In the genomic region with DNA sequence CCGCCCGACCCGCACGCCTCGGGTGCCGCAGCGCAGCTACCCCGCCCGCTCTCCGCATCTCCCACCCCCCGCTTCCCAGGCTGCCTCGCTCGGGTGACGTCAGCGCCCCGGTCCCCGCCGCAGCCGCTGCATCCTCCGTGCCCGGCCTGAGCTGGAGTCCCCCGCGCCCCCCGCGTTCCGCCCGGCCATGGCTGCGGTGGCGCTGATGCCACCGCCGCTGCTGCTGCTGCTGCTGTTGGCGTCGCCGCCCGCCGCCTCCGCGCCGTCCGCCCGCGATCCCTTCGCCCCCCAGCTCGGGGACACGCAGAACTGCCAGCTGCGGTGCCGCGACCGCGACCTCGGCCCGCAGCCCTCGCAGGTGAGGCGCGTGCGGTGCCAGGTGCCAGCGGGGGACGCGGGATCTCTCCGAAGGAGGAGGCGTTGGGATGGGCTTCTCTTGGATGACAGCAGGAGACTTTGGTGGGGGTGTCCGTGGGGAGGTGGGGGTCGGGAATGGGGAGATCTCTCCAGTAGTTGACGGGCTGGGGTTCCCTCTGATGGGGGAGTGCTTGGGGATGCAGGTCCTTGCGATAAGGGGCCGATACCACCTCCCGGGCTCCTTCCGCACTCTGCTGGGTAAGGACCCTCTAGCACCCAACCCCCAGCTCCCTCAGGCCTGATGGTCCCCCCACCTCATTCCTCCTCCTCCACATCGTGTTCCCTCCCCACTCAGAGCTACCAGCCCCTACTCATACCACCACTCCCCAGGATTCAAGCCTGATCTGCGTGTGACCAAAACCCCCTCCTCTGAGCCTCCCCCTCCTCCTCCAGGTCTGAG, we compare ENCODE assay signal across 8 cellular contexts. TPM values are rescaled to one million over a fixed set of nuclear protein-coding genes. Genes with fewer than 3 reads are reported as not detected.
DNase-seq lines count a peak whose midpoint lies in the region; ATAC-seq and TF ChIP-seq lines count a peak whose summit lies in the region.

TSS of gene TMEM59L (plus strand) at position 99 of the 817 bp plus-strand sequence. CDS start at position 188, 89 bp downstream.

- H4K20me1 ChIP-seq in PC-9 (ENCODE audit: insufficient read depth) = no peaks in the 10 kb centered on the region

- no peak for ATAC-seq in HG02970 (IDR thresholded peaks at IDR 0.05; ENCODE audit: low FRiP score, unreplicated experiment)

- H3K79me2 ChIP-seq in PC-9 (ENCODE audit: low read depth) = no peaks in the 10 kb centered on the region

- POLR2A ChIA-PET in CD8-positive, alpha-beta memory T cell (lab: Charles Lee) = interaction anchor here (0.6 to 1.2 kb wide), 3 partner anchors 20 to 211 kb away, joined by 3 to 4 read pairs (median 4); partner anchors contain the start of gene REX1BD
- POLR2A ChIA-PET in PC-9 (lab: Charles Lee; ENCODE audit: unreplicated experiment) = no interaction called here

- H3K27ac Mint-ChIP-seq in CD8-positive, alpha-beta memory T cell = peak within 1 kb of the TSS in 3 of 8 donors; percentile 50 to 70 (median 66)

- intact Hi-C loops in PC-9 (cut with micrococcal nuclease; ENCODE audit: unreplicated experiment) (no loop called here), uterus (cut with DNase I; ENCODE audit: low total_unique reads) (no loop called here)

- peak within 1 kb of the TSS; percentile 50 for H3K4me3 ChIP-seq in CD8-positive, alpha-beta memory T cell (ENCODE audit: low read length)
- H3K4me3 ChIP-seq in kidney epithelial cell (ENCODE audit: low read depth, low read length) (peak within 1 kb of the TSS; percentile 32), stomach smooth muscle (ENCODE audit: low read length in 2 of 2) (peak within 1 kb of the TSS; percentile 56 to 69), PC-9 (no peak within 1 kb of the TSS), uterus (peak within 1 kb of the TSS in 1 of 2 donors; percentile 28)

- H3K36me3 Mint-ChIP-seq in CD8-positive, alpha-beta memory T cell = peaks cover 0 to 3% (median 1%) of the 10 kb centered on the region in 3 donors

- no peak within 1 kb of the TSS for H3K9ac ChIP-seq in stomach smooth muscle (ENCODE audit: low read length in 2 of 2)

- H3F3A ChIP-seq in PC-9 (ENCODE audit: insufficient read depth, low read depth) = peaks cover 27% of the 10 kb centered on the region; the same call in 1 of the 2 replicates

- peaks cover 17 to 36% (median 20%) of the 10 kb centered on the region in 3 donors for H3K4me1 Mint-ChIP-seq in CD8-positive, alpha-beta memory T cell

- peaks cover 72 to 79% of the 10 kb centered on the region in 2 donors for H3K27me3 Mint-ChIP-seq in CD8-positive, alpha-beta memory T cell

- no peaks in the 10 kb centered on the region for H3K36me3 ChIP-seq in CD8-positive, alpha-beta memory T cell (ENCODE audit: insufficient read depth, low read length)
- H3K36me3 ChIP-seq in kidney epithelial cell (ENCODE audit: control insufficient read depth, insufficient read depth, low read length) (no peaks in the 10 kb centered on the region), stomach smooth muscle (ENCODE audit: control insufficient read depth in 2 of 2, insufficient read depth in 2 of 2, low read length in 2 of 2) (no peaks in the 10 kb centered on the region), PC-9 (ENCODE audit: low read depth) (no peaks in the 10 kb centered on the region), uterus (no peaks in the 10 kb centered on the region)

- H3K9me3 Mint-ChIP-seq in CD8-positive, alpha-beta memory T cell = no peaks in the 10 kb centered on the region

- DNase-seq in CD8-positive, alpha-beta memory T cell = peak; percentile 27 to 71 (median 47)
- peak; percentile 63 for DNase-seq in NCI-H69 (lab: John Stamatoyannopoulos, UW)
- DNase-seq in astrocyte of the hippocampus (ENCODE audit: low read depth, low spot score) = peak; percentile 60
- no peak for DNase-seq in kidney epithelial cell (ENCODE audit: low read depth)
- no peak for DNase-seq in PC-9
- no peak for DNase-seq in uterus

- CTCF ChIA-PET in CD8-positive, alpha-beta memory T cell (lab: Charles Lee) = interaction anchor here (0.6 kb wide), 1 partner anchor 151 kb away, joined by 3 read pairs; no protein-coding TSS in a partner anchor
- CTCF ChIA-PET in PC-9 (lab: Charles Lee) = interaction anchor here (0.5 kb wide), 1 partner anchor 263 kb away, joined by 3 read pairs; no protein-coding TSS in a partner anchor

- TF ChIP-seq CTCF in kidney epithelial cell (IDR thresholded peaks at IDR 0.05; ENCODE audit: insufficient read depth, low read length, poor library complexity, severe bottlenecking) = no peak
- TF ChIP-seq CTCF in PC-9 (conservative IDR thresholded peaks at IDR 0.05) = no peak
- TF ChIP-seq CTCF in uterus (IDR thresholded peaks at IDR 0.05) = no peak

- TF ChIP-seq POLR2A in uterus (IDR thresholded peaks at IDR 0.05) = no peak

- H3K4me1 ChIP-seq in CD8-positive, alpha-beta memory T cell (ENCODE audit: insufficient read depth, low read length) = peaks cover 20% of the 10 kb centered on the region
- H3K4me1 ChIP-seq in stomach smooth muscle (ENCODE audit: control insufficient read depth, insufficient read depth, low read length) (peaks cover 21% of the 10 kb centered on the region), PC-9 (replicated peaks; ENCODE audit: insufficient read depth) (peaks cover 19% of the 10 kb centered on the region), uterus (peaks cover 0 to 12% of the 10 kb centered on the region in 2 donors)

- no peaks in the 10 kb centered on the region for H3K9me2 ChIP-seq in PC-9 (ENCODE audit: insufficient read depth)

- no peak within 1 kb of the TSS for H3K4me2 ChIP-seq in PC-9

- peaks cover 72% of the 10 kb centered on the region for H3K27me3 ChIP-seq in CD8-positive, alpha-beta memory T cell (ENCODE audit: insufficient read depth, low read length, poor library complexity, severe bottlenecking)
- H3K27me3 ChIP-seq in kidney epithelial cell (ENCODE audit: control insufficient read depth, insufficient read depth, low read length) (peaks cover 71% of the 10 kb centered on the region), stomach smooth muscle (ENCODE audit: control insufficient read depth in 1 of 2, insufficient read depth in 2 of 2, low read length in 2 of 2) (peaks cover 65 to 77% of the 10 kb centered on the region in 2 donors), PC-9 (ENCODE audit: insufficient read depth, low read depth) (peaks cover 83% of the 10 kb centered on the region), uterus (peaks cover 24 to 40% of the 10 kb centered on the region in 2 donors)

- no peak within 1 kb of the TSS for H2AFZ ChIP-seq in PC-9

- H3K9me3 ChIP-seq in CD8-positive, alpha-beta memory T cell (ENCODE audit: low read length) = no peaks in the 10 kb centered on the region
- H3K9me3 ChIP-seq in stomach smooth muscle (ENCODE audit: control insufficient read depth in 2 of 2, low read length in 2 of 2) (no peaks in the 10 kb centered on the region), PC-9 (ENCODE audit: insufficient read depth, low read depth) (no peaks in the 10 kb centered on the region), uterus (no peaks in the 10 kb centered on the region)

- peak within 1 kb of the TSS; percentile 54 to 87 (median 80) for H3K4me3 Mint-ChIP-seq in CD8-positive, alpha-beta memory T cell

- BruUV-seq in PC-9 (replicated peaks; lab: Mats Ljungman, UMichigan) = no TSS peak

- no peak within 1 kb of the TSS for H3K27ac ChIP-seq in CD8-positive, alpha-beta memory T cell (ENCODE audit: low read depth, low read length)
- no peak within 1 kb of the TSS for H3K27ac ChIP-seq in stomach smooth muscle (ENCODE audit: low read length)
- H3K27ac ChIP-seq in PC-9 = no peak within 1 kb of the TSS
- no peak within 1 kb of the TSS for H3K27ac ChIP-seq in uterus

RNA-seq across cellular contexts. Expression of gene TMEM59L, which starts in this region (rescaled TPM):
- total RNA-seq in CD8-positive, alpha-beta memory T cell = not detected
- polyA plus RNA-seq in CD8-positive, alpha-beta memory T cell = not detected
- 3.8 and 6.5 TPM in 2 replicates for total RNA-seq in kidney epithelial cell
- total RNA-seq in PC-9 (2021) = 0.65 and 2.5 TPM in 2 replicates
- total RNA-seq in uterus = 1 to 10 TPM in 1 of 4 donors, under 1 TPM in 1, not detected in 2; 0.26 to 7.5 TPM

Comparison
In these comparisons a context has a peak if more than half of its experiments do, and no peak if none do; other contexts are left out.
1. Peak in DNase-seq and H3K4me3 ChIP-seq in CD8-positive, alpha-beta memory T cell; RNA of the gene not detected or under 1 TPM.
2. DNase-seq: peak in NCI-H69 (single experiment) and astrocyte of the hippocampus (single experiment); none in kidney epithelial cell (single experiment), PC-9 (0 of 2) and uterus (0 of 2).